ENCODE assay signal across 22 cellular contexts in genomic region chr6:106300020-106300772, GRCh38.
"Had no signal": no experiment of that assay in that cellular context is flagged by ENCODE, and none has a peak within 500 bp of the region (broad histone marks: within the 10 kb centered on the region; RNA-seq: fewer than 3 reads in every experiment).

No MANE protein-coding gene starts in this region.

- H3K4me3 ChIP-seq: hepatocyte, neural progenitor cell, stomach, suprapubic skin, transverse colon, vagina had no signal

- H3K4me1 ChIP-seq: neural progenitor cell, suprapubic skin, vagina had no signal

- H2AFZ ChIP-seq: hepatocyte, neural progenitor cell had no signal

- H3K9ac ChIP-seq: neural progenitor cell had no signal

- H3K36me3 ChIP-seq: neural progenitor cell, stomach, suprapubic skin, transverse colon, vagina had no signal

- H3K4me2 ChIP-seq: hepatocyte, neural progenitor cell had no signal

- ATAC-seq: activated CD4-positive, CD25-positive, alpha-beta regulatory T cell treated with anti-CD3 and anti-CD28 coated beads, Interleukin-2, amount 50 U/mL, for 24 hours; activated CD8-positive, alpha-beta T cell treated with anti-CD3 and anti-CD28 coated beads for 36 hours; naive thymus-derived CD8-positive, alpha-beta T cell; sciatic nerve; stimulated activated memory B cell treated with anti-CD40 and anti-IgM and Interleukin-4, amounts not matched to agents 10 μg/mL and 1 μg/mL and 100 μg/mL, for 72 hours had no signal

- DNase-seq: activated CD4-positive, alpha-beta T cell treated with anti-CD3 and anti-CD28 coated beads, Interleukin-2, amount 10 ng/mL, durations not matched to agents 7 days and 5 days; activated CD8-positive, alpha-beta memory T cell treated with anti-CD3 and anti-CD28 coated beads, Interleukin-2, amount 10 ng/mL, durations not matched to agents 7 days and 5 days; activated CD8-positive, alpha-beta T cell treated with anti-CD3 and anti-CD28 coated beads for 36 hours; activated effector memory CD4-positive, alpha-beta T cell treated with anti-CD3 and anti-CD28 coated beads, Interleukin-2, amount 50 U/mL, for 16 hours; activated naive CD4-positive, alpha-beta T cell treated with anti-CD3 and anti-CD28 coated beads, Interleukin-2, amount 50 U/mL, for 16 hours; activated T-cell treated with anti-CD3 and anti-CD28 coated beads for 4 hours; effector CD8-positive, alpha-beta T cell; glutamatergic neuron; posterior cingulate gyrus; stimulated activated CD4-positive, alpha-beta T cell treated with anti-CD3 and anti-CD28 coated beads, Interleukin-2, amount 100 ng/mL, for 24 hours; stomach; transverse colon had no signal

- FAIRE-seq: endothelial cell of umbilical vein had no signal

- H3K27me3 ChIP-seq: hepatocyte, neural progenitor cell, stomach, suprapubic skin, transverse colon, vagina had no signal

- H3K27ac ChIP-seq: hepatocyte, neural progenitor cell, stomach, suprapubic skin, transverse colon, vagina, VCaP had no signal

- H3K9me3 ChIP-seq: stomach, suprapubic skin, transverse colon, vagina had no signal
